Comparison of ENCODE assay signal across 17 cellular contexts in the genomic region with DNA sequence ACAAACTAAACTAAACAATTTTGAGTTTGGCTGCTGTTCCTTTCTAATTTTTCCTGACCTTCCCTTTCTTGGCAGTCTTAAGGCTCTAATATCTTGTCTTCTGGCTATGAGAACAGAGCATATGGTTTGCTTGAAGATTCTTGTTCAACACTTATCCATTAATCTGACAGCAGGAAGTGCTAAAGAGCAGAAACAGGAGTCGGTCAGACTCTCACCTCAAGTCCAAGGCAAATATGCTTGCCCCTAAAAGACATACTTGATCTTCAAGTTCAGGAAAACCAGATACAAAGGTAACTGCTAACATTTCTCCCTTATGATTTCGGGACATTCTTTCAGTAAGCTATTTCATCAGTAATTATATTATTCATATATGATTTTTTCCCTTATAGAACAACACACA. TPM values are rescaled to one million over a fixed set of nuclear protein-coding genes. Genes with fewer than 3 reads are reported as not detected.
"Had no signal": no experiment of that assay in that cellular context is flagged by ENCODE, and none has a peak within 500 bp of the region (broad histone marks: within the 10 kb centered on the region; RNA-seq: fewer than 3 reads in every experiment).

No MANE protein-coding gene starts in this region.

- FAIRE-seq: astrocyte had no signal

- H3K4me3 ChIP-seq: tibial nerve had no signal

- ATAC-seq: activated CD8-positive, alpha-beta memory T cell treated with anti-CD3 and anti-CD28 coated beads, Interleukin-2, amount 10 ng/mL, durations not matched to agents 7 days and 5 days; stimulated activated memory B cell treated with anti-CD40 and anti-IgM and Interleukin-4, amounts not matched to agents 10 μg/mL and 1 μg/mL and 100 μg/mL, for 72 hours had no signal

- H3K27ac ChIP-seq: epithelial cell of prostate, VCaP had no signal

- H3K9me3 ChIP-seq: tibial nerve had no signal

- H3K27me3 ChIP-seq: tibial nerve had no signal

- DNase-seq: activated CD4-positive, alpha-beta T cell treated with anti-CD3 and anti-CD28 coated beads, Interleukin-2, amount 50 U/mL, for 48 hours; activated CD8-positive, alpha-beta memory T cell treated with anti-CD3 and anti-CD28 coated beads, Interleukin-2, amount 10 ng/mL, durations not matched to agents 7 days and 5 days; activated naive CD4-positive, alpha-beta T cell treated with anti-CD3 and anti-CD28 coated beads, Interleukin-2, amount 10 ng/mL, durations not matched to agents 7 days and 5 days; activated T-cell treated with anti-CD3 and anti-CD28 coated beads, Interleukin-2, amount 50 U/mL, for 1 hour; islet precursor cell; mesendoderm; stimulated activated CD4-positive, alpha-beta T cell treated with anti-CD3 and anti-CD28 coated beads, Interleukin-2, amount 100 ng/mL, for 48 hours had no signal

- H3K36me3 ChIP-seq: tibial nerve had no signal

RNA-seq across cellular contexts. Expression of a gene that starts 52.6 kb away (rescaled TPM):
- total RNA-seq: activated CD8-positive, alpha-beta memory T cell treated with anti-CD3 and anti-CD28 coated beads, Interleukin-2, amount 10 ng/mL, durations not matched to agents 7 days and 5 days; activated T-helper 2 cell treated with anti-CD3 and anti-CD28 coated beads, Interferon-gamma antibody, Interleukin-2, Interleukin-4, amounts not matched to agents 10 μg/mL and 5 μg/mL and 100 μg/mL, durations not matched to agents 14 hours and 24 hours and 36 hours; dermis microvascular lymphatic vessel endothelial cell; pulmonary artery endothelial cell; T-helper 1 cell treated with Interleukin-12 subunit alpha and Interleukin-12 subunit beta and Interleukin-4 antibody, amounts not matched to agents 30 ng/mL and 1 ng/mL, for 36 hours had no signal
- polyA plus RNA-seq: neural cell had no signal
